10 cellular contexts compared by ENCODE assay signal in genomic region chrX:15310117-15310516, GRCh38. TPM values are rescaled to one million over a fixed set of nuclear protein-coding genes. Genes with fewer than 3 reads are reported as not detected.
A peak's percentile ranks its signal among the peaks of the same experiment; 100 is the strongest.
DNase-seq lines count a peak whose midpoint lies in the region; ATAC-seq and TF ChIP-seq lines count a peak whose summit lies in the region.
"Had no signal": no experiment of that assay in that cellular context is flagged by ENCODE, and none has a peak within 500 bp of the region (broad histone marks: within the 10 kb centered on the region; RNA-seq: fewer than 3 reads in every experiment).

No MANE protein-coding gene starts in this region.

- no peak overlapping the region for H3K4me3 ChIP-seq in AG10803 (ENCODE audit: low read length)
- no peak overlapping the region for H3K4me3 ChIP-seq in cardiac fibroblast (replicated peaks in 1 of 2; ENCODE audit: low read depth in 2 of 2, low read length in 2 of 2)
- H3K4me3 ChIP-seq in mammary epithelial cell (replicated peaks in 1 of 3; ENCODE audit: insufficient read depth in 1 of 3, low read depth in 2 of 3, low read length in 3 of 3): no peak overlapping the region

- no peaks in the 10 kb centered on the region for H3K79me2 ChIP-seq in mammary epithelial cell (ENCODE audit: insufficient read depth, low read length)

- H3K4me2 ChIP-seq in mammary epithelial cell (ENCODE audit: insufficient read depth, low read depth, low read length): no peak overlapping the region

- intact Hi-C loops in mammary epithelial cell (cut with micrococcal nuclease): no loop called here

- H3K9me3 ChIP-seq in mammary epithelial cell (replicated peaks; ENCODE audit: insufficient read depth, low read length): no peaks in the 10 kb centered on the region

- BruUV-seq in mammary epithelial cell (replicated peaks; lab: Mats Ljungman, UMichigan): no TSS peak

- H3K27me3 ChIP-seq in mammary epithelial cell (ENCODE audit: insufficient read depth, low read length): no peaks in the 10 kb centered on the region

- TF ChIP-seq CTCF in AG10803 (conservative IDR thresholded peaks at IDR 0.05; ENCODE audit: low read length) (no peak), cardiac fibroblast (IDR thresholded peaks at IDR 0.05; ENCODE audit: low read depth, low read length) (no peak), mammary epithelial cell (conservative IDR thresholded peaks at IDR 0.05 in 1 of 2, IDR thresholded peaks at IDR 0.05 in 1 of 2; ENCODE audit: extremely low read depth in 1 of 2, insufficient read depth in 1 of 2, low read depth in 1 of 2, low read length in 2 of 2) (no peak)

- no peaks in the 10 kb centered on the region for H3K4me1 ChIP-seq in mammary epithelial cell (ENCODE audit: insufficient read depth, low read length)

- no peak overlapping the region for H3K9ac ChIP-seq in mammary epithelial cell (ENCODE audit: insufficient read depth, low read length)

- no peak overlapping the region for H3K27ac ChIP-seq in mammary epithelial cell (ENCODE audit: insufficient read depth, low read depth, low read length)
- H3K27ac ChIP-seq: epithelial cell of prostate had no signal

- DNase-seq in AG10803 (ENCODE audit: low read depth) (peak; percentile 8), NCI-H128 (lab: John Stamatoyannopoulos, UW; ENCODE audit: unreplicated experiment) (peak; percentile 7), cardiac fibroblast (ENCODE audit: low read depth in 2 of 2) (peak; percentile 40 to 81), left lobe of liver (ENCODE audit: low spot score) (no peak), mammary epithelial cell (no peak)
- no peak for DNase-seq in stimulated activated CD4-positive, alpha-beta T cell treated with anti-CD3 and anti-CD28 coated beads, Interleukin-12 subunit alpha, Interleukin-12 subunit beta, amount 100 ng/mL, for 4 hours

- H2AFZ ChIP-seq in mammary epithelial cell (ENCODE audit: low read depth, low read length): no peak overlapping the region

- H3K36me3 ChIP-seq in mammary epithelial cell (ENCODE audit: insufficient read depth, low read length): no peaks in the 10 kb centered on the region

- in situ Hi-C loops in mammary epithelial cell (cut with MboI; ENCODE audit: low sequenced_read_pairs in 2 of 2): no loop called here

- ATAC-seq in left lobe of liver (peak; percentile 56), HG03097 (IDR thresholded peaks at IDR 0.05; ENCODE audit: low FRiP score, unreplicated experiment) (no peak), GM21786 (IDR thresholded peaks at IDR 0.05; ENCODE audit: unreplicated experiment) (no peak)

- CTCF ChIA-PET in mammary epithelial cell (lab: Charles Lee; ENCODE audit: low non-redundant PET): no interaction called here

- H4K20me1 ChIP-seq in mammary epithelial cell (ENCODE audit: insufficient read depth, low read length): no peaks in the 10 kb centered on the region

- dilution Hi-C loops in mammary epithelial cell (cut with HindIII; ENCODE audit: low sequenced_read_pairs): no loop called here

- 52% methylated on average over 3 of the region's 3 CpGs for WGBS in mammary epithelial cell (ENCODE audit: low coverage, missing lambda C conversion rate)

RNA-seq across cellular contexts. Expression of gene ASB11, which starts 5.3 kb away (rescaled TPM):
- total RNA-seq in left lobe of liver (not detected), mammary epithelial cell (not detected)
- polyA plus RNA-seq in mammary epithelial cell: not detected
- polyA minus RNA-seq in mammary epithelial cell: not detected
- total RNA-seq: T-helper 1 cell treated with Interleukin-12 subunit alpha and Interleukin-12 subunit beta and Interleukin-4 antibody, amounts not matched to agents 30 ng/mL and 1 ng/mL, for 36 hours had no signal

RNA-seq across cellular contexts. Expression of gene PIGA, which starts 25.2 kb away (rescaled TPM):
- total RNA-seq in left lobe of liver (5.7 TPM), mammary epithelial cell (10 to 100 TPM; 13.3 to 20.9 TPM)
- 7.3 TPM for polyA plus RNA-seq in mammary epithelial cell
- 7.3 TPM for polyA minus RNA-seq in mammary epithelial cell

RNA-seq across cellular contexts. Expression of gene ASB9, which starts 40.2 kb away (rescaled TPM):
- 4.7 TPM for total RNA-seq in left lobe of liver
- 1 to 10 TPM in 1 of 2 donors, under 1 TPM in 1; 0.67 to 1.9 TPM for total RNA-seq in mammary epithelial cell
- polyA plus RNA-seq in mammary epithelial cell: 2.9 TPM
- polyA minus RNA-seq in mammary epithelial cell: not detected

Comparison
In these comparisons a context has a peak if more than half of its experiments do, and no peak if none do; other contexts are left out.
1. DNase-seq: peak in AG10803 (single experiment), NCI-H128 (single experiment) and cardiac fibroblast (2 of 2); none in left lobe of liver (single experiment), stimulated activated CD4-positive, alpha-beta T cell treated with anti-CD3 and anti-CD28 coated beads, Interleukin-12 subunit alpha, Interleukin-12 subunit beta, amount 100 ng/mL, for 4 hours (single experiment) and mammary epithelial cell (single experiment).